ENCODE assay signal across 10 cellular contexts in the genomic region with DNA sequence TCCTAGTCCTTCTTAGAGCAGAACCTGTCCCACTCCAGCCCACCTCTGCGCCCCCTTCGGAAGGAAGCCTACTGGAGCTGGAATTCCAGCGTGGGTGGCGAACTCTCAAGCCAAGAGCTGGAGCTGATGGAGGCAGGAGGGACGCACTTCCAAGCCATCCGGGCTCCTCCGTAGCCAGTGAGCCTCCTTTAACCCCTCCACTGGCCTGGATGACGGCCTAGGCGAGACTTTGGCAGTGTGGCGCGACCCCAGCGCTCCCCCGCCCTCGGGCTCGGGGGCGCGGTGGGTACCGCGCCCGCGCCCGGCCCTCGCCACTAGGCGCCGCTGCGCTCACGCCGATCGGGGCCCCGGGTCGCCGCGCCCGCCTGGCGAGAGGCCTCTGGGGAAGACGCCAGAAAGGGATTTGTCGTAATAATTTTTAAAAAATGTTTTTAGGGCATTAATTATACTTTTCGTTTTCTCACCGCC. TPM values are rescaled to one million over a fixed set of nuclear protein-coding genes. Genes with fewer than 3 reads are reported as not detected.
A peak's percentile ranks its signal among the peaks of the same experiment; 100 is the strongest.
DNase-seq lines count a peak whose midpoint lies in the region; ATAC-seq, FAIRE-seq and TF ChIP-seq lines count a peak whose summit lies in the region.
"Had no signal": no experiment of that assay in that cellular context is flagged by ENCODE, and none has a peak within 500 bp of the region (broad histone marks: within the 10 kb centered on the region; RNA-seq: fewer than 3 reads in every experiment).

No MANE protein-coding gene starts in this region.

- no peaks in the 10 kb centered on the region for H3K9me1 ChIP-seq in K562 (ENCODE audit: control insufficient read depth, insufficient read depth, low read length)

- CTCF ChIA-PET in HCT116 (lab: Charles Lee): interaction anchor here (0.7 to 2.0 kb wide), 6 partner anchors 41 to 722 kb away, joined by 3 to 7 read pairs (median 4); no protein-coding TSS in a partner anchor
- CTCF ChIA-PET in K562 (lab: Yijun Ruan, JAX; ENCODE audit: low intra/inter-chr PET ratio): interaction anchor here (0.6 to 2.0 kb wide), 3 partner anchors 703 to 922 kb away, joined by 3 to 10 read pairs (median 3); no protein-coding TSS in a partner anchor

- TF ChIP-seq RAD21 in HCT116 (IDR thresholded peaks at IDR 0.05; ENCODE audit: low read depth): peak; percentile 83
- peak; percentile 57 to 71 for TF ChIP-seq RAD21 in K562 (CRISPR knock-in tag; conservative IDR thresholded peaks at IDR 0.05 in 1 of 2, IDR thresholded peaks at IDR 0.05 in 1 of 2)

- no peaks in the 10 kb centered on the region for H3K4me1 ChIP-seq in BE2C
- H3K4me1 ChIP-seq in HCT116 (ENCODE audit: control insufficient read depth in 1 of 2, insufficient read depth in 2 of 2, low read length in 2 of 2): peaks cover 0 to 6% of the 10 kb centered on the region in 2 experiments; a peak in 1 of 4 replicates
- H3K4me1 ChIP-seq in K562 (replicated peaks in 1 of 2; ENCODE audit: control insufficient read depth in 2 of 2, insufficient read depth in 2 of 2, low read length in 2 of 2): peaks cover 0 to 40% of the 10 kb centered on the region in 2 experiments; a peak in 2 of 5 replicates
- H3K4me1 ChIP-seq: HAP-1 had no signal

- no peaks in the 10 kb centered on the region for H3K9me2 ChIP-seq in HCT116 (ENCODE audit: insufficient read depth)

- TF ChIP-seq EP300 in K562 (IDR thresholded peaks at IDR 0.05; ENCODE audit: low read length): no peak

- H3K4me3 ChIP-seq in BE2C (ENCODE audit: low read depth, low read length): peak overlapping the region; percentile 25
- H3K4me3 ChIP-seq in HCT116 (replicated peaks in 1 of 2; ENCODE audit: low read depth in 1 of 2, low read length in 2 of 2): no peak overlapping the region
- no peak overlapping the region for H3K4me3 ChIP-seq in K562
- H3K4me3 ChIP-seq: HAP-1 had no signal

- H4K20me1 ChIP-seq in HCT116 (ENCODE audit: insufficient read depth) (no peaks in the 10 kb centered on the region), K562 (replicated peaks; ENCODE audit: control insufficient read depth, insufficient read depth, low read length) (peaks cover 6% of the 10 kb centered on the region; the same call in 1 of the 2 replicates)

- intact Hi-C loops in HCT116 (cut with micrococcal nuclease) (loop anchor here (1.0 to 10.0 kb wide), 4 partner anchors 147 to 704 kb away; no protein-coding TSS in a partner anchor), K562 (cut with micrococcal nuclease) (loop anchor here (2.0 kb wide), 1 partner anchor 703 kb away; no protein-coding TSS in a partner anchor)

- no peak for FAIRE-seq in K562 (lab: Jason Lieb, UNC)

- no peaks in the 10 kb centered on the region for H3K79me2 ChIP-seq in HCT116 (ENCODE audit: insufficient read depth, low read length)
- H3K79me2 ChIP-seq in K562 (ENCODE audit: control insufficient read depth, insufficient read depth, low read length): no peaks in the 10 kb centered on the region

- peaks cover 98% of the 10 kb centered on the region for H3K27me3 ChIP-seq in BE2C
- H3K27me3 ChIP-seq in HCT116 (ENCODE audit: insufficient read depth, low read length): peaks cover 18% of the 10 kb centered on the region
- H3K27me3 ChIP-seq in K562 (ENCODE audit: control insufficient read depth in 2 of 2, insufficient read depth in 2 of 2, low read length in 2 of 2): peaks cover 15 to 90% of the 10 kb centered on the region in 2 experiments

- H3K4me2 ChIP-seq in HCT116 (ENCODE audit: low read length) (peak overlapping the region; percentile 35), K562 (ENCODE audit: insufficient read depth, low read length) (no peak overlapping the region)

- ATAC-seq in HCT116 (peak; percentile 88), K562 (peak; percentile 90), left lobe of liver (peak; percentile 74), GM21529 (IDR thresholded peaks at IDR 0.05; ENCODE audit: unreplicated experiment) (no peak)

- H2AFZ ChIP-seq in HCT116 (ENCODE audit: low read depth, low read length, poor library complexity, severe bottlenecking): peak overlapping the region; percentile 98
- H2AFZ ChIP-seq in K562 (ENCODE audit: low read depth, low read length): no peak overlapping the region

- POLR2A ChIA-PET in HCT116 (lab: Charles Lee) (no interaction called here), K562 (lab: Yijun Ruan, JAX) (interaction anchor here (0.6 kb wide), 1 partner anchor 92 kb away, joined by 3 read pairs; no protein-coding TSS in a partner anchor)

- RAD21 ChIA-PET in HCT116 (lab: Charles Lee; ENCODE audit: low non-redundant PET in 1 of 2, low total read pairs in 2 of 2, uncharacterized antibody in 2 of 2, unreplicated experiment in 2 of 2): interaction anchor here in 1 of 2 experiments (0.6 kb wide), 1 partner anchor 528 kb away, joined by 3 read pairs; no protein-coding TSS in a partner anchor

- 0% methylated on average over 8 of the region's 39 CpGs for WGBS in K562 (ENCODE audit: insufficient coverage, low coverage, missing lambda C conversion rate)

- peak; percentile 45 for DNase-seq in BE2C
- DNase-seq in HCT116 (ENCODE audit: low read depth, low spot score): no peak
- DNase-seq in K562 (ENCODE audit: extremely low read depth in 1 of 4, low spot score in 3 of 4): peak; percentile 30 to 77 (median 74)
- no peak for DNase-seq in left lobe of liver (ENCODE audit: low spot score)
- no peak for DNase-seq in activated CD8-positive, alpha-beta memory T cell treated with anti-CD3 and anti-CD28 coated beads, Interleukin-2, amount 50 U/mL, for 48 hours
- DNase-seq in HPDE6-E6E7 (ENCODE audit: extremely low spot score): no peak
- DNase-seq in NCI-H1694 (lab: John Stamatoyannopoulos, UW): no peak

- no peaks in the 10 kb centered on the region for H3K36me3 ChIP-seq in BE2C
- H3K36me3 ChIP-seq in HCT116 (ENCODE audit: control insufficient read depth in 1 of 2, insufficient read depth in 2 of 2, low read length in 2 of 2): no peaks in the 10 kb centered on the region
- no peaks in the 10 kb centered on the region for H3K36me3 ChIP-seq in K562 (ENCODE audit: control insufficient read depth, insufficient read depth, low read length)
- H3K36me3 ChIP-seq: HAP-1 had no signal

- TF ChIP-seq POLR2A in HCT116 (IDR thresholded peaks at IDR 0.05; ENCODE audit: borderline replicate concordance, extremely low read depth, insufficient read depth, insufficient read length) (no peak), K562 (conservative IDR thresholded peaks at IDR 0.05) (no peak)

- no TSS peak for BruUV-seq in HCT116 (replicated peaks; lab: Mats Ljungman, UMichigan)
- no TSS peak for BruUV-seq in K562 (replicated peaks; lab: Mats Ljungman, UMichigan)

- no peak overlapping the region for H3K27ac ChIP-seq in HCT116 (ENCODE audit: low read depth, low read length)
- no peak overlapping the region for H3K27ac ChIP-seq in K562 (ENCODE audit: extremely low read depth, low read depth, low read length)

- in situ Hi-C loops in K562 (cut with MboI): loop anchor here (25.0 kb wide), 1 partner anchor 700 kb away; no protein-coding TSS in a partner anchor

- TF ChIP-seq CTCF in BE2C (IDR thresholded peaks at IDR 0.05; ENCODE audit: low read depth, low read length) (peak; percentile 41), HCT116 (IDR thresholded peaks at IDR 0.05 in 2 of 3, conservative IDR thresholded peaks at IDR 0.05 in 1 of 3; ENCODE audit: borderline replicate concordance in 1 of 3, insufficient read depth in 1 of 3, low read depth in 2 of 3, low read length in 2 of 3) (peak; percentile 46 to 85 (median 79)), K562 (IDR thresholded peaks at IDR 0.05 in 2 of 3, conservative IDR thresholded peaks at IDR 0.05 in 1 of 3; ENCODE audit: insufficient read depth in 2 of 3, low read depth in 1 of 3, low read length in 3 of 3) (peak in 2 of 3 experiments; percentile 61 to 72)

- H3K9me3 ChIP-seq in BE2C (no peaks in the 10 kb centered on the region), HCT116 (ENCODE audit: control insufficient read depth in 1 of 2, insufficient read depth in 1 of 2, low read depth in 1 of 2, low read length in 2 of 2) (no peaks in the 10 kb centered on the region), K562 (replicated peaks; ENCODE audit: control insufficient read depth, insufficient read depth, low read depth, low read length) (no peaks in the 10 kb centered on the region)
- H3K9me3 ChIP-seq: HAP-1 had no signal

- H3K9ac ChIP-seq in HCT116 (ENCODE audit: low read length) (no peak overlapping the region), K562 (ENCODE audit: insufficient read depth in 1 of 2, low read depth in 2 of 2, low read length in 2 of 2) (no peak overlapping the region)

TF ChIP-seq in K562, 482 proteins besides CTCF, POLR2A, EP300 and RAD21:
- TF ChIP-seq HNRNPL (IDR thresholded peaks at IDR 0.05; ENCODE audit: low read depth, low read length) (0 out of 2 replicates have a peak, but pooled peaks have one; percentile 23), ZBTB7A (IDR thresholded peaks at IDR 0.05; ENCODE audit: borderline replicate concordance, control insufficient read depth, low read depth, low read length) (peak; percentile 88; the same call in 1 of the 2 replicates), SNIP1 (IDR thresholded peaks at IDR 0.05; ENCODE audit: low read depth) (no peak), EGR1 (conservative IDR thresholded peaks at IDR 0.05) (peak; percentile 20; the same call in 1 of the 2 replicates)

RNA-seq across cellular contexts. Expression of a gene that starts 5.1 kb away (rescaled TPM):
- not detected for polyA plus RNA-seq in BE2C (2012; ENCODE audit: insufficient read depth, insufficient read length, low read depth)
- total RNA-seq in HCT116 (2021; ENCODE audit: unreplicated experiment): not detected
- polyA plus RNA-seq in HCT116 (2012): not detected in 2 replicates
- total RNA-seq in K562 (2011; cell fraction: chromatin; rRNA removed; ENCODE audit: low replicate concordance): not detected in 2 replicates
- total RNA-seq in K562 (2011; cell fraction: nucleolus; rRNA removed): not detected in 2 replicates
- not detected in 2 replicates for total RNA-seq in K562 (2011; cell fraction: nucleoplasm; rRNA removed)
- not detected in 2 replicates for total RNA-seq in K562 (2014; rRNA removed)
- not detected in 2 replicates for total RNA-seq in K562 (2014; rRNA removed; fragmentation: Illumina TruSeq; extraction: Trizol)
- total RNA-seq in K562 (2015; rRNA removed; fragmentation: Illumina TruSeq; extraction: Trizol): not detected in 2 replicates
- total RNA-seq in K562 (2021): not detected in 2 replicates
- polyA plus RNA-seq in K562 (2011; rRNA removed): not detected in 2 replicates
- not detected in 2 replicates for polyA plus RNA-seq in K562 (2011; cell fraction: cytosol; rRNA removed)
- polyA plus RNA-seq in K562 (2011; cell fraction: nucleus; rRNA removed): not detected in 2 replicates
- polyA plus RNA-seq in K562 (2012): not detected in 2 replicates
- not detected in 2 replicates for polyA plus RNA-seq in K562 (2014; fragmentation: Illumina TruSeq; extraction: Trizol)
- polyA plus RNA-seq in K562 (2014; fragmentation: Nextera tagmentation; extraction: Ambion mirVana): not detected
- not detected in 2 replicates for polyA plus RNA-seq in K562 (2014; rRNA removed)
- not detected in 2 replicates for polyA minus RNA-seq in K562 (2011; rRNA and poly(A)+ RNA removed)
- not detected in 2 replicates for polyA minus RNA-seq in K562 (2011; cell fraction: cytosol; rRNA and poly(A)+ RNA removed)
- not detected in 2 replicates for polyA minus RNA-seq in K562 (2011; cell fraction: nucleus; rRNA and poly(A)+ RNA removed)
- total RNA-seq in left lobe of liver: not detected
- total RNA-seq: activated naive CD4-positive, alpha-beta T cell treated with anti-CD3 and anti-CD28 coated beads, Interleukin-2, amount 50 U/mL, for 72 hours had no signal

Comparison
In these comparisons a context has a peak if more than half of its experiments do, and no peak if none do; other contexts are left out.
1. DNase-seq: peak in BE2C (single experiment) and K562 (4 of 4); none in HCT116 (single experiment), left lobe of liver (single experiment), activated CD8-positive, alpha-beta memory T cell treated with anti-CD3 and anti-CD28 coated beads, Interleukin-2, amount 50 U/mL, for 48 hours (single experiment), HPDE6-E6E7 (single experiment) and NCI-H1694 (single experiment).
2. Peak in every context shown above with its lines, with median percentiles within 50 percentile points of each other: CTCF ChIP-seq.